15 cellular contexts compared by ENCODE assay signal in the genomic region with DNA sequence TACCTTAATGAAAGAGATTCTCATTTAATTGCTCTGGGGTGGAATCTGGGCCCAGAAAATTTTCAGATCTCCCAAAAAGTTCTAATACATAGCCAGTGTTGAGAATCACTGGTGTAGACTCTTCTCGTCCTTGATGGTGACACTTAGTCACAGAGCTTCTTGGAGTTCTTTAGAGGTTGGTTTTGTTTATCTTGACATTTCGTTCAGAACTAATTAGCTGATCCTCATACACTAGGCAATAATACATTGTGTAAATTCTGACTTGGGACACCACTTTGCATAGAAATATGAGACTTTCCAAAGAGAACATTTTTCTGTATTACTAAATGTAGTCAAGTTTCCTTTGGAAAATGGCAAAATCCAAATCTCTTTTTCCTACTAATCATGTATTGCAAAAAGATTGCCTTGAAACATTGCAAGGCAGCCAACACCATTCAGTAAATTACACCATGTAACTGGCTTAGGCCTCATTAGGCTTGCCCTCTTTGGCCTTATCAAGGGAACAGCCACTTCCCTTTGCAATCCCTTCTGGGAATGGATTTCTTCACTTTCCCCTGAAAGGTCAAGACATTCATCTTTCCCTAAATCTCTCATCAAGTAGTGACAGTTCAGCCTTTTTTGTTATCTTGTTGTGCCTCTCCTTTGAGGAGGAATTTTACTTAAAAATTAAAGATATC.
DNase-seq lines count a peak whose midpoint lies in the region; ATAC-seq and TF ChIP-seq lines count a peak whose summit lies in the region.
"Had no signal": no experiment of that assay in that cellular context is flagged by ENCODE, and none has a peak within 500 bp of the region (broad histone marks: within the 10 kb centered on the region; RNA-seq: fewer than 3 reads in every experiment).

No MANE protein-coding gene starts in this region.

- no peaks in the 10 kb centered on the region for H3K27me3 ChIP-seq in right cardiac atrium (ENCODE audit: control insufficient read depth, insufficient read depth)
- no peaks in the 10 kb centered on the region for H3K27me3 ChIP-seq in right atrium auricular region
- peaks cover 7% of the 10 kb centered on the region for H3K27me3 ChIP-seq in lung (ENCODE audit: control insufficient read depth, insufficient read depth)
- no peaks in the 10 kb centered on the region for H3K27me3 ChIP-seq in suprapubic skin

- no peak overlapping the region for H3K27ac Mint-ChIP-seq in type B pancreatic cell
- H3K27ac Mint-ChIP-seq: B cell; CD4-positive, alpha-beta T cell; GM23338; H9 had no signal

- TF ChIP-seq EP300 in suprapubic skin (IDR thresholded peaks at IDR 0.05), result no peak

- H3K36me3 ChIP-seq in right atrium auricular region (no peaks in the 10 kb centered on the region), lung (ENCODE audit: control insufficient read depth in 2 of 2, insufficient read depth in 2 of 2, low read length in 2 of 2) (no peaks in the 10 kb centered on the region), suprapubic skin (no peaks in the 10 kb centered on the region)

- H3K4me3 ChIP-seq in right cardiac atrium (ENCODE audit: low read length), result no peak overlapping the region
- no peak overlapping the region for H3K4me3 ChIP-seq in right atrium auricular region
- no peak overlapping the region for H3K4me3 ChIP-seq in lung
- no peak overlapping the region for H3K4me3 ChIP-seq in suprapubic skin
- H3K4me3 ChIP-seq: GM12878, GM23338 had no signal

- H3K36me3 Mint-ChIP-seq in type B pancreatic cell, result no peaks in the 10 kb centered on the region

- peak; percentile 69 to 72 for ATAC-seq in right cardiac atrium
- ATAC-seq in lung (ENCODE audit: insufficient read depth, low FRiP score), result peak; percentile 43
- ATAC-seq: GM12878, GM23338 had no signal

- H3K27ac ChIP-seq in right cardiac atrium (ENCODE audit: low read length) (no peak overlapping the region), right atrium auricular region (no peak overlapping the region), lung (ENCODE audit: low read depth in 1 of 2, low read length in 1 of 2) (no peak overlapping the region), suprapubic skin (peak overlapping the region; percentile 45)

- in situ Hi-C loops in ACHN (cut with HindIII; ENCODE audit: low pct_ligation_motif_present, low pct_unique_long_range_greater_than_20kb, low sequenced_read_pairs), result no loop called here

- no peaks in the 10 kb centered on the region for H3K9me3 Mint-ChIP-seq in type B pancreatic cell
- H3K9me3 Mint-ChIP-seq: CD4-positive, alpha-beta T cell; GM23338; H9 had no signal

- intact Hi-C loops in right cardiac atrium (cut with DNase I), result no loop called here

- DNase-seq in right cardiac atrium, result no peak
- no peak for DNase-seq in right atrium auricular region (ENCODE audit: low spot score)
- no peak for DNase-seq in lung (ENCODE audit: low spot score)
- no peak for DNase-seq in suprapubic skin (ENCODE audit: low spot score in 2 of 2)
- DNase-seq in ACHN, result no peak
- DNase-seq in Ammon's horn (ENCODE audit: low spot score), result no peak
- no peak for DNase-seq in type B pancreatic cell (ENCODE audit: extremely low spot score, unreplicated experiment)
- DNase-seq: 8988T; C1 segment of cervical spinal cord; CD4-positive, alpha-beta T cell; DMS79; H9 had no signal

- H3K27me3 Mint-ChIP-seq in type B pancreatic cell, result peaks cover 38% of the 10 kb centered on the region

- TF ChIP-seq CTCF in right atrium auricular region (IDR thresholded peaks at IDR 0.05), result no peak
- TF ChIP-seq CTCF in lung (IDR thresholded peaks at IDR 0.05; ENCODE audit: control extremely low read depth, extremely low read depth), result no peak
- TF ChIP-seq CTCF in suprapubic skin (IDR thresholded peaks at IDR 0.05), result no peak
- TF ChIP-seq CTCF in type B pancreatic cell (conservative IDR thresholded peaks at IDR 0.05), result no peak

- H3K4me1 ChIP-seq in right cardiac atrium (ENCODE audit: control insufficient read depth, insufficient read depth, low read length) (no peaks in the 10 kb centered on the region), right atrium auricular region (no peaks in the 10 kb centered on the region), lung (ENCODE audit: control insufficient read depth in 2 of 2, insufficient read depth in 2 of 2, low read length in 2 of 2) (no peaks in the 10 kb centered on the region), suprapubic skin (no peaks in the 10 kb centered on the region)

- H3K9me3 ChIP-seq in right cardiac atrium (ENCODE audit: control insufficient read depth, low read length) (no peaks in the 10 kb centered on the region), right atrium auricular region (no peaks in the 10 kb centered on the region), lung (ENCODE audit: control insufficient read depth in 2 of 2, insufficient read depth in 1 of 2, low read length in 1 of 2) (no peaks in the 10 kb centered on the region), suprapubic skin (no peaks in the 10 kb centered on the region)

- no peak overlapping the region for H3K4me3 Mint-ChIP-seq in type B pancreatic cell
- H3K4me3 Mint-ChIP-seq: B cell; CD4-positive, alpha-beta T cell; GM23338; H9 had no signal

- H3K4me1 Mint-ChIP-seq in type B pancreatic cell (ENCODE audit: unreplicated experiment), result peaks cover 4% of the 10 kb centered on the region
- H3K4me1 Mint-ChIP-seq: B cell had no signal

- 66% methylated on average over 2 of the region's 2 CpGs for whole genome bisulfite sequencing in right cardiac atrium
- WGBS in lung, 2 donors, result 61 to 70% methylated on average over 2 of the region's 2 CpGs
- 84% methylated on average over 2 of the region's 2 CpGs for WGBS in suprapubic skin

- TF ChIP-seq POLR2A in suprapubic skin (IDR thresholded peaks at IDR 0.05), result no peak
